In the genomic region with DNA sequence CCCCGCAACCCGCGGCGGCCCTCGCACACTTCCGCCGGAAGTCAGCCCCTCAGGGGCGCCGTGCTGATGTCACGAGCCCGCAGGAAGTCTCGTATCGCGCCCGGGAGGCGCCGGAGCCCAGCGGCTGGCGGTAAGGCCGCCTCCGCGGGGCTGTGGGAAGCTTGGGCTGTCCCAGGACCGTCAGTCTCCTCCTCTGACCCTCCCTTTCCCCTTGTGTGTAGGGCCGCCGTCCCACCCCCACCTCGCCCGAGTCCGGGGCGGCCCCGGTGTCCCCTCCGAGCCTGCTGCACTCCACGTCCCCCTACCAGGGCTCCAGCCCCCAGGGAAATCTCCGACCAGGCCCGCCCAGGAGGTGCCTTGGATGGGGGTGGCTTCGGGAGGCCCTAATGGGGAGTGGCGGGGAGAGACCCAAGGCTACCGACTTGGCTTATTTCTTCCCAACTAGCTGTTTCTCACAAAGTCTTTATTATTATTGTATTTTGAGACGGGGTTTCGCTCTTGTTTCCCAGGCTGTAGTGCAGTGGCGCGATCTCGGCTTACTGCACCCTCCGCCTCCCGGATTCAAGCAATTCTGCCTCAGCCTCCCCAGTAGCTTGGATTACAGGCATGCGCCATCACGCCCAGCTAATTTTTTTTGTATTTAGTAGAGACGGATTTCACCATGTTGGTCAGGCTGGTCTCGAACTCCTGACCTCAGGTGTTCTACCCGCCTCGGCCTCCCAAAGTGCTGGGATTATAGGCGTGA, we compare ENCODE assay signal across 1 cellular context.
TF ChIP-seq lines count a peak whose summit lies in the region.

A gene (plus strand): TSS at position 86 of the 745 bp plus-strand sequence. CDS start 3,108 bp downstream, outside the sequence.

TF ChIP-seq in K562, 482 proteins besides CTCF, POLR2A, EP300 and RAD21 (continued from another document and continues in another):
- TF ChIP-seq, protein P1, sequence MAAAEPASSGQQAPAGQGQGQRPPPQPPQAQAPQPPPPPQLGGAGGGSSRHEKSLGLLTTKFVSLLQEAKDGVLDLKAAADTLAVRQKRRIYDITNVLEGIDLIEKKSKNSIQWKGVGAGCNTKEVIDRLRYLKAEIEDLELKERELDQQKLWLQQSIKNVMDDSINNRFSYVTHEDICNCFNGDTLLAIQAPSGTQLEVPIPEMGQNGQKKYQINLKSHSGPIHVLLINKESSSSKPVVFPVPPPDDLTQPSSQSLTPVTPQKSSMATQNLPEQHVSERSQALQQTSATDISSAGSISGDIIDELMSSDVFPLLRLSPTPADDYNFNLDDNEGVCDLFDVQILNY (CRISPR knock-in tag; IDR thresholded peaks at IDR 0.05), result no peak
- TF ChIP-seq, protein P2, sequence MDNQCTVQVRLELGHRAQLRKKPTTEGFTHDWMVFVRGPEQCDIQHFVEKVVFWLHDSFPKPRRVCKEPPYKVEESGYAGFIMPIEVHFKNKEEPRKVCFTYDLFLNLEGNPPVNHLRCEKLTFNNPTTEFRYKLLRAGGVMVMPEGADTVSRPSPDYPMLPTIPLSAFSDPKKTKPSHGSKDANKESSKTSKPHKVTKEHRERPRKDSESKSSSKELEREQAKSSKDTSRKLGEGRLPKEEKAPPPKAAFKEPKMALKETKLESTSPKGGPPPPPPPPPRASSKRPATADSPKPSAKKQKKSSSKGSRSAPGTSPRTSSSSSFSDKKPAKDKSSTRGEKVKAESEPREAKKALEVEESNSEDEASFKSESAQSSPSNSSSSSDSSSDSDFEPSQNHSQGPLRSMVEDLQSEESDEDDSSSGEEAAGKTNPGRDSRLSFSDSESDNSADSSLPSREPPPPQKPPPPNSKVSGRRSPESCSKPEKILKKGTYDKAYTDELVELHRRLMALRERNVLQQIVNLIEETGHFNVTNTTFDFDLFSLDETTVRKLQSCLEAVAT (IDR thresholded peaks at IDR 0.05), result no peak
- TF ChIP-seq, protein P3, sequence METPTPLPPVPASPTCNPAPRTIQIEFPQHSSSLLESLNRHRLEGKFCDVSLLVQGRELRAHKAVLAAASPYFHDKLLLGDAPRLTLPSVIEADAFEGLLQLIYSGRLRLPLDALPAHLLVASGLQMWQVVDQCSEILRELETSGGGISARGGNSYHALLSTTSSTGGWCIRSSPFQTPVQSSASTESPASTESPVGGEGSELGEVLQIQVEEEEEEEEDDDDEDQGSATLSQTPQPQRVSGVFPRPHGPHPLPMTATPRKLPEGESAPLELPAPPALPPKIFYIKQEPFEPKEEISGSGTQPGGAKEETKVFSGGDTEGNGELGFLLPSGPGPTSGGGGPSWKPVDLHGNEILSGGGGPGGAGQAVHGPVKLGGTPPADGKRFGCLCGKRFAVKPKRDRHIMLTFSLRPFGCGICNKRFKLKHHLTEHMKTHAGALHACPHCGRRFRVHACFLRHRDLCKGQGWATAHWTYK (CRISPR knock-in tag; IDR thresholded peaks at IDR 0.05), result no peak
- TF ChIP-seq NFYB (IDR thresholded peaks at IDR 0.05; ENCODE audit: extremely low read depth, insufficient read length) (no peak), HDAC6 (IDR thresholded peaks at IDR 0.05; ENCODE audit: low read depth, low read length) (no peak), NCOA6 (IDR thresholded peaks at IDR 0.05) (no peak), ZNF444 (CRISPR knock-in tag; IDR thresholded peaks at IDR 0.05) (no peak), ZNF12 (CRISPR knock-in tag; IDR thresholded peaks at IDR 0.05) (no peak), HNRNPLL (IDR thresholded peaks at IDR 0.05; ENCODE audit: low read depth, low read length, poor library complexity, severe bottlenecking) (peak; percentile 43), FOXP1 (CRISPR knock-in tag; IDR thresholded peaks at IDR 0.05) (no peak; the same call in 1 of the 2 replicates), CBFA2T3 (IDR thresholded peaks at IDR 0.05) (no peak), PHF21A (IDR thresholded peaks at IDR 0.05; ENCODE audit: borderline replicate concordance, low read depth) (peak; percentile 55; the same call in 1 of the 2 replicates), ERF (CRISPR knock-in tag; IDR thresholded peaks at IDR 0.05) (no peak), MCM2 (IDR thresholded peaks at IDR 0.05; ENCODE audit: low read depth) (no peak), NR3C1 (CRISPR knock-in tag; IDR thresholded peaks at IDR 0.05) (no peak), RBBP5 (IDR thresholded peaks at IDR 0.05; ENCODE audit: borderline replicate concordance, insufficient read depth, low read length, poor library complexity, severe bottlenecking) (peak; percentile 31), HNRNPK (IDR thresholded peaks at IDR 0.05; ENCODE audit: low read depth, low read length, poor library complexity, severe bottlenecking) (no peak), ZNF778 (CRISPR knock-in tag; IDR thresholded peaks at IDR 0.05) (no peak), ZNF184 (CRISPR knock-in tag; IDR thresholded peaks at IDR 0.05) (no peak), SP2 (IDR thresholded peaks at IDR 0.05; ENCODE audit: extremely low read depth, low read depth, low read length, poor library complexity, severe bottlenecking) (no peak), CBX3 (IDR thresholded peaks at IDR 0.05; ENCODE audit: borderline replicate concordance in 1 of 2, low read length in 2 of 2) (no peak), ZFP36 (IDR thresholded peaks at IDR 0.05; ENCODE audit: low read depth, low read length, partially characterized antibody) (no peak), PPARD (CRISPR knock-in tag; IDR thresholded peaks at IDR 0.05) (no peak), GATA2 (CRISPR knock-in tag; IDR thresholded peaks at IDR 0.05) (no peak), ZNF274 (IDR thresholded peaks at IDR 0.05; ENCODE audit: borderline replicate concordance, low read depth, low read length) (no peak)
- TF ChIP-seq, protein P4, sequence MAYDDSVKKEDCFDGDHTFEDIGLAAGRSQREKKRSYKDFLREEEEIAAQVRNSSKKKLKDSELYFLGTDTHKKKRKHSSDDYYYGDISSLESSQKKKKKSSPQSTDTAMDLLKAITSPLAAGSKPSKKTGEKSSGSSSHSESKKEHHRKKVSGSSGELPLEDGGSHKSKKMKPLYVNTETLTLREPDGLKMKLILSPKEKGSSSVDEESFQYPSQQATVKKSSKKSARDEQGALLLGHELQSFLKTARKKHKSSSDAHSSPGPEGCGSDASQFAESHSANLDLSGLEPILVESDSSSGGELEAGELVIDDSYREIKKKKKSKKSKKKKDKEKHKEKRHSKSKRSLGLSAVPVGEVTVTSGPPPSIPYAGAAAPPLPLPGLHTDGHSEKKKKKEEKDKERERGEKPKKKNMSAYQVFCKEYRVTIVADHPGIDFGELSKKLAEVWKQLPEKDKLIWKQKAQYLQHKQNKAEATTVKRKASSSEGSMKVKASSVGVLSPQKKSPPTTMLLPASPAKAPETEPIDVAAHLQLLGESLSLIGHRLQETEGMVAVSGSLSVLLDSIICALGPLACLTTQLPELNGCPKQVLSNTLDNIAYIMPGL (CRISPR knock-in tag; IDR thresholded peaks at IDR 0.05), result no peak
- TF ChIP-seq, protein P5, sequence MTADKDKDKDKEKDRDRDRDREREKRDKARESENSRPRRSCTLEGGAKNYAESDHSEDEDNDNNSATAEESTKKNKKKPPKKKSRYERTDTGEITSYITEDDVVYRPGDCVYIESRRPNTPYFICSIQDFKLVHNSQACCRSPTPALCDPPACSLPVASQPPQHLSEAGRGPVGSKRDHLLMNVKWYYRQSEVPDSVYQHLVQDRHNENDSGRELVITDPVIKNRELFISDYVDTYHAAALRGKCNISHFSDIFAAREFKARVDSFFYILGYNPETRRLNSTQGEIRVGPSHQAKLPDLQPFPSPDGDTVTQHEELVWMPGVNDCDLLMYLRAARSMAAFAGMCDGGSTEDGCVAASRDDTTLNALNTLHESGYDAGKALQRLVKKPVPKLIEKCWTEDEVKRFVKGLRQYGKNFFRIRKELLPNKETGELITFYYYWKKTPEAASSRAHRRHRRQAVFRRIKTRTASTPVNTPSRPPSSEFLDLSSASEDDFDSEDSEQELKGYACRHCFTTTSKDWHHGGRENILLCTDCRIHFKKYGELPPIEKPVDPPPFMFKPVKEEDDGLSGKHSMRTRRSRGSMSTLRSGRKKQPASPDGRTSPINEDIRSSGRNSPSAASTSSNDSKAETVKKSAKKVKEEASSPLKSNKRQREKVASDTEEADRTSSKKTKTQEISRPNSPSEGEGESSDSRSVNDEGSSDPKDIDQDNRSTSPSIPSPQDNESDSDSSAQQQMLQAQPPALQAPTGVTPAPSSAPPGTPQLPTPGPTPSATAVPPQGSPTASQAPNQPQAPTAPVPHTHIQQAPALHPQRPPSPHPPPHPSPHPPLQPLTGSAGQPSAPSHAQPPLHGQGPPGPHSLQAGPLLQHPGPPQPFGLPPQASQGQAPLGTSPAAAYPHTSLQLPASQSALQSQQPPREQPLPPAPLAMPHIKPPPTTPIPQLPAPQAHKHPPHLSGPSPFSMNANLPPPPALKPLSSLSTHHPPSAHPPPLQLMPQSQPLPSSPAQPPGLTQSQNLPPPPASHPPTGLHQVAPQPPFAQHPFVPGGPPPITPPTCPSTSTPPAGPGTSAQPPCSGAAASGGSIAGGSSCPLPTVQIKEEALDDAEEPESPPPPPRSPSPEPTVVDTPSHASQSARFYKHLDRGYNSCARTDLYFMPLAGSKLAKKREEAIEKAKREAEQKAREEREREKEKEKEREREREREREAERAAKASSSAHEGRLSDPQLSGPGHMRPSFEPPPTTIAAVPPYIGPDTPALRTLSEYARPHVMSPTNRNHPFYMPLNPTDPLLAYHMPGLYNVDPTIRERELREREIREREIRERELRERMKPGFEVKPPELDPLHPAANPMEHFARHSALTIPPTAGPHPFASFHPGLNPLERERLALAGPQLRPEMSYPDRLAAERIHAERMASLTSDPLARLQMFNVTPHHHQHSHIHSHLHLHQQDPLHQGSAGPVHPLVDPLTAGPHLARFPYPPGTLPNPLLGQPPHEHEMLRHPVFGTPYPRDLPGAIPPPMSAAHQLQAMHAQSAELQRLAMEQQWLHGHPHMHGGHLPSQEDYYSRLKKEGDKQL (CRISPR knock-in tag; IDR thresholded peaks at IDR 0.05; ENCODE audit: borderline replicate concordance), result no peak
- TF ChIP-seq, protein P6, sequence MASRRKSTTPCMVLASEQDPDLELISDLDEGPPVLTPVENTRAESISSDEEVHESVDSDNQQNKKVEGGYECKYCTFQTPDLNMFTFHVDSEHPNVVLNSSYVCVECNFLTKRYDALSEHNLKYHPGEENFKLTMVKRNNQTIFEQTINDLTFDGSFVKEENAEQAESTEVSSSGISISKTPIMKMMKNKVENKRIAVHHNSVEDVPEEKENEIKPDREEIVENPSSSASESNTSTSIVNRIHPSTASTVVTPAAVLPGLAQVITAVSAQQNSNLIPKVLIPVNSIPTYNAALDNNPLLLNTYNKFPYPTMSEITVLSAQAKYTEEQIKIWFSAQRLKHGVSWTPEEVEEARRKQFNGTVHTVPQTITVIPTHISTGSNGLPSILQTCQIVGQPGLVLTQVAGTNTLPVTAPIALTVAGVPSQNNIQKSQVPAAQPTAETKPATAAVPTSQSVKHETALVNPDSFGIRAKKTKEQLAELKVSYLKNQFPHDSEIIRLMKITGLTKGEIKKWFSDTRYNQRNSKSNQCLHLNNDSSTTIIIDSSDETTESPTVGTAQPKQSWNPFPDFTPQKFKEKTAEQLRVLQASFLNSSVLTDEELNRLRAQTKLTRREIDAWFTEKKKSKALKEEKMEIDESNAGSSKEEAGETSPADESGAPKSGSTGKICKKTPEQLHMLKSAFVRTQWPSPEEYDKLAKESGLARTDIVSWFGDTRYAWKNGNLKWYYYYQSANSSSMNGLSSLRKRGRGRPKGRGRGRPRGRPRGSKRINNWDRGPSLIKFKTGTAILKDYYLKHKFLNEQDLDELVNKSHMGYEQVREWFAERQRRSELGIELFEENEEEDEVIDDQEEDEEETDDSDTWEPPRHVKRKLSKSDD (conservative IDR thresholded peaks at IDR 0.05; ENCODE audit: low read length), result no peak
- TF ChIP-seq, protein P7, sequence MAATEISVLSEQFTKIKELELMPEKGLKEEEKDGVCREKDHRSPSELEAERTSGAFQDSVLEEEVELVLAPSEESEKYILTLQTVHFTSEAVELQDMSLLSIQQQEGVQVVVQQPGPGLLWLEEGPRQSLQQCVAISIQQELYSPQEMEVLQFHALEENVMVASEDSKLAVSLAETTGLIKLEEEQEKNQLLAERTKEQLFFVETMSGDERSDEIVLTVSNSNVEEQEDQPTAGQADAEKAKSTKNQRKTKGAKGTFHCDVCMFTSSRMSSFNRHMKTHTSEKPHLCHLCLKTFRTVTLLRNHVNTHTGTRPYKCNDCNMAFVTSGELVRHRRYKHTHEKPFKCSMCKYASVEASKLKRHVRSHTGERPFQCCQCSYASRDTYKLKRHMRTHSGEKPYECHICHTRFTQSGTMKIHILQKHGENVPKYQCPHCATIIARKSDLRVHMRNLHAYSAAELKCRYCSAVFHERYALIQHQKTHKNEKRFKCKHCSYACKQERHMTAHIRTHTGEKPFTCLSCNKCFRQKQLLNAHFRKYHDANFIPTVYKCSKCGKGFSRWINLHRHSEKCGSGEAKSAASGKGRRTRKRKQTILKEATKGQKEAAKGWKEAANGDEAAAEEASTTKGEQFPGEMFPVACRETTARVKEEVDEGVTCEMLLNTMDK (IDR thresholded peaks at IDR 0.05; ENCODE audit: borderline replicate concordance, insufficient read depth, low read depth, low read length, poor library complexity, severe bottlenecking), result no peak
- TF ChIP-seq, protein P8, sequence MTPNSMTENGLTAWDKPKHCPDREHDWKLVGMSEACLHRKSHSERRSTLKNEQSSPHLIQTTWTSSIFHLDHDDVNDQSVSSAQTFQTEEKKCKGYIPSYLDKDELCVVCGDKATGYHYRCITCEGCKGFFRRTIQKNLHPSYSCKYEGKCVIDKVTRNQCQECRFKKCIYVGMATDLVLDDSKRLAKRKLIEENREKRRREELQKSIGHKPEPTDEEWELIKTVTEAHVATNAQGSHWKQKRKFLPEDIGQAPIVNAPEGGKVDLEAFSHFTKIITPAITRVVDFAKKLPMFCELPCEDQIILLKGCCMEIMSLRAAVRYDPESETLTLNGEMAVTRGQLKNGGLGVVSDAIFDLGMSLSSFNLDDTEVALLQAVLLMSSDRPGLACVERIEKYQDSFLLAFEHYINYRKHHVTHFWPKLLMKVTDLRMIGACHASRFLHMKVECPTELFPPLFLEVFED (CRISPR knock-in tag; conservative IDR thresholded peaks at IDR 0.05), result no peak
- TF ChIP-seq, protein P9, sequence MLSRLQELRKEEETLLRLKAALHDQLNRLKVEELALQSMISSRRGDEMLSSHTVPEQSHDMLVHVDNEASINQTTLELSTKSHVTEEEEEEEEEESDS (CRISPR knock-in tag; IDR thresholded peaks at IDR 0.05), result no peak
- TF ChIP-seq, protein P10, sequence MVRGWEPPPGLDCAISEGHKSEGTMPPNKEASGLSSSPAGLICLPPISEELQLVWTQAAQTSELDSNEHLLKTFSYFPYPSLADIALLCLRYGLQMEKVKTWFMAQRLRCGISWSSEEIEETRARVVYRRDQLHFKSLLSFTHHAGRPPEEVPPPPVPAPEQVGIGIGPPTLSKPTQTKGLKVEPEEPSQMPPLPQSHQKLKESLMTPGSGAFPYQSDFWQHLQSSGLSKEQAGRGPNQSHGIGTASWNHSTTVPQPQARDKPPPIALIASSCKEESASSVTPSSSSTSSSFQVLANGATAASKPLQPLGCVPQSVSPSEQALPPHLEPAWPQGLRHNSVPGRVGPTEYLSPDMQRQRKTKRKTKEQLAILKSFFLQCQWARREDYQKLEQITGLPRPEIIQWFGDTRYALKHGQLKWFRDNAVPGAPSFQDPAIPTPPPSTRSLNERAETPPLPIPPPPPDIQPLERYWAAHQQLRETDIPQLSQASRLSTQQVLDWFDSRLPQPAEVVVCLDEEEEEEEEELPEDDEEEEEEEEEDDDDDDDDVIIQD (CRISPR knock-in tag; IDR thresholded peaks at IDR 0.05), result no peak
- TF ChIP-seq, protein P11, sequence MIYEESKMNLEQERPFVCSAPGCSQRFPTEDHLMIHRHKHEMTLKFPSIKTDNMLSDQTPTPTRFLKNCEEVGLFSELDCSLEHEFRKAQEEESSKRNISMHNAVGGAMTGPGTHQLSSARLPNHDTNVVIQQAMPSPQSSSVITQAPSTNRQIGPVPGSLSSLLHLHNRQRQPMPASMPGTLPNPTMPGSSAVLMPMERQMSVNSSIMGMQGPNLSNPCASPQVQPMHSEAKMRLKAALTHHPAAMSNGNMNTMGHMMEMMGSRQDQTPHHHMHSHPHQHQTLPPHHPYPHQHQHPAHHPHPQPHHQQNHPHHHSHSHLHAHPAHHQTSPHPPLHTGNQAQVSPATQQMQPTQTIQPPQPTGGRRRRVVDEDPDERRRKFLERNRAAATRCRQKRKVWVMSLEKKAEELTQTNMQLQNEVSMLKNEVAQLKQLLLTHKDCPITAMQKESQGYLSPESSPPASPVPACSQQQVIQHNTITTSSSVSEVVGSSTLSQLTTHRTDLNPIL (CRISPR knock-in tag; IDR thresholded peaks at IDR 0.05), result no peak
